Comparison of ENCODE assay signal across 11 cellular contexts in genomic region chr1:160578694-160579191, GRCh38. TPM values are rescaled to one million over a fixed set of nuclear protein-coding genes. Genes with fewer than 3 reads are reported as not detected.
DNase-seq lines count a peak whose midpoint lies in the region; ATAC-seq, FAIRE-seq and TF ChIP-seq lines count a peak whose summit lies in the region.
"Had no signal": no experiment of that assay in that cellular context is flagged by ENCODE, and none has a peak within 500 bp of the region (broad histone marks: within the 10 kb centered on the region; RNA-seq: fewer than 3 reads in every experiment).

No MANE protein-coding gene starts in this region.

- H3K36me3 Mint-ChIP-seq in activated naive CD8-positive, alpha-beta T cell = peaks cover 8% of the 10 kb centered on the region
- H3K36me3 Mint-ChIP-seq in naive thymus-derived CD4-positive, alpha-beta T cell = peaks cover 4 to 24% (median 7%) of the 10 kb centered on the region in 5 donors

- H3K9me3 ChIP-seq in BLaER1 = peaks cover 18% of the 10 kb centered on the region
- no peaks in the 10 kb centered on the region for H3K9me3 ChIP-seq in naive thymus-derived CD4-positive, alpha-beta T cell (ENCODE audit: control insufficient read depth in 2 of 3, low read length in 3 of 3)

- H3K4me3 Mint-ChIP-seq in activated naive CD8-positive, alpha-beta T cell = peak overlapping the region; percentile 87
- H3K4me3 Mint-ChIP-seq in naive thymus-derived CD4-positive, alpha-beta T cell = peak overlapping the region; percentile 84 to 97 (median 95)

- TF ChIP-seq POLR2A in GM12891 (IDR thresholded peaks at IDR 0.05; ENCODE audit: low read depth, low read length) = no peak

- intact Hi-C loops in naive thymus-derived CD4-positive, alpha-beta T cell (cut with micrococcal nuclease) = loop anchor here (1.0 to 2.0 kb wide), 4 partner anchors 18 to 235 kb away; partner anchors contain the start of genes COPA (in 1 of the 2) and NCSTN (in 1 of the 2)

- peak overlapping the region; percentile 98 for H3K27ac Mint-ChIP-seq in activated naive CD8-positive, alpha-beta T cell
- H3K27ac Mint-ChIP-seq in naive thymus-derived CD4-positive, alpha-beta T cell = peak overlapping the region; percentile 91 to 99 (median 96)

- peak overlapping the region; percentile 48 for H3K4me3 ChIP-seq in BLaER1
- H3K4me3 ChIP-seq in naive thymus-derived CD4-positive, alpha-beta T cell (ENCODE audit: low read length) = peak overlapping the region; percentile 66

- peaks cover 40% of the 10 kb centered on the region for H3K4me1 ChIP-seq in BLaER1
- H3K4me1 ChIP-seq in naive thymus-derived CD4-positive, alpha-beta T cell (ENCODE audit: control insufficient read depth in 2 of 2, insufficient read depth in 2 of 2, low read length in 2 of 2) = peaks cover 38 to 65% of the 10 kb centered on the region in 2 donors

- H4K20me1 ChIP-seq in BLaER1 = no peaks in the 10 kb centered on the region

- no peak for ATAC-seq in naive thymus-derived CD4-positive, alpha-beta T cell
- no peak for ATAC-seq in HG03159 (IDR thresholded peaks at IDR 0.05; ENCODE audit: unreplicated experiment)
- ATAC-seq in GM18873 (IDR thresholded peaks at IDR 0.05; ENCODE audit: low FRiP score, unreplicated experiment) = no peak

- H3K27me3 Mint-ChIP-seq in activated naive CD8-positive, alpha-beta T cell = no peaks in the 10 kb centered on the region
- H3K27me3 Mint-ChIP-seq in naive thymus-derived CD4-positive, alpha-beta T cell = no peaks in the 10 kb centered on the region

- H3K9ac ChIP-seq in BLaER1 = peak overlapping the region; percentile 58

- no peaks in the 10 kb centered on the region for H3K9me3 Mint-ChIP-seq in activated naive CD8-positive, alpha-beta T cell (ENCODE audit: low read depth)
- H3K9me3 Mint-ChIP-seq in naive thymus-derived CD4-positive, alpha-beta T cell = peaks cover 0 to 14% (median 2%) of the 10 kb centered on the region in 11 donors

- FAIRE-seq in GM12891 (lab: Jason Lieb, UNC) = peak; percentile 9
- FAIRE-seq: colon had no signal

- H3K4me2 ChIP-seq in BLaER1 = peak overlapping the region; percentile 74

- H3K27me3 ChIP-seq in BLaER1 = no peaks in the 10 kb centered on the region
- H3K27me3 ChIP-seq in naive thymus-derived CD4-positive, alpha-beta T cell (ENCODE audit: control insufficient read depth in 2 of 2, insufficient read depth in 2 of 2, low read length in 2 of 2) = no peaks in the 10 kb centered on the region

- peak overlapping the region; percentile 79 for H3K27ac ChIP-seq in BLaER1
- H3K27ac ChIP-seq in naive thymus-derived CD4-positive, alpha-beta T cell (ENCODE audit: low read depth, low read length) = peak overlapping the region; percentile 79

- peaks cover 92% of the 10 kb centered on the region for H3K4me1 Mint-ChIP-seq in activated naive CD8-positive, alpha-beta T cell (ENCODE audit: low read depth)
- peaks cover 50 to 92% (median 83%) of the 10 kb centered on the region in 7 donors for H3K4me1 Mint-ChIP-seq in naive thymus-derived CD4-positive, alpha-beta T cell

- H3K36me3 ChIP-seq in BLaER1 = no peaks in the 10 kb centered on the region
- H3K36me3 ChIP-seq in naive thymus-derived CD4-positive, alpha-beta T cell (ENCODE audit: control insufficient read depth in 2 of 3, insufficient read depth in 3 of 3, low read length in 3 of 3) = no peaks in the 10 kb centered on the region

- CTCF ChIA-PET in naive thymus-derived CD4-positive, alpha-beta T cell (lab: Charles Lee) = interaction anchor here (0.6 to 2.0 kb wide), 5 partner anchors 22 to 60 kb away, joined by 3 to 10 read pairs (median 5); no protein-coding TSS in a partner anchor

- POLR2A ChIA-PET in naive thymus-derived CD4-positive, alpha-beta T cell (lab: Charles Lee) = interaction anchor here (0.7 to 7.3 kb wide), 11 partner anchors 9 to 141 kb away, joined by 3 to 70 read pairs (median 4); partner anchors contain the start of gene SLAMF6

- DNase-seq in GM12891 (ENCODE audit: insufficient read length, low spot score) (no peak), NCI-H524 treated with DMSO at 0.1 percent for 48 hours (lab: John Stamatoyannopoulos, UW) (no peak), NCI-H1417 treated with DMSO at 0.1 percent for 48 hours (lab: John Stamatoyannopoulos, UW) (no peak)
- no peak for DNase-seq in naive thymus-derived CD4-positive, alpha-beta T cell
- DNase-seq: IMR-90, NCI-H2227 treated with DMSO at 0.1 percent for 48 hours had no signal

TF ChIP-seq in GM12891, 5 proteins besides CTCF, POLR2A, EP300 and RAD21:
- no peak for TF ChIP-seq TAF1 (IDR thresholded peaks at IDR 0.05; ENCODE audit: low read depth, low read length)
- no peak for TF ChIP-seq SPI1 (IDR thresholded peaks at IDR 0.05; ENCODE audit: low read depth, low read length)
- no peak for TF ChIP-seq POU2F2 (IDR thresholded peaks at IDR 0.05; ENCODE audit: low read depth, low read length)
- no peak for TF ChIP-seq PAX5 (IDR thresholded peaks at IDR 0.05; ENCODE audit: insufficient read depth, low read length, severe bottlenecking)
- TF ChIP-seq POLR2AphosphoS5 (IDR thresholded peaks at IDR 0.05; ENCODE audit: low read depth, low read length) = no peak
TF ChIP-seq in GM12891: peak in this region for 0.

RNA-seq across cellular contexts. Expression of gene CD84, which starts 0.6 kb away (rescaled TPM):
- polyA plus RNA-seq in GM12891 (2012; ENCODE audit: low read depth, missing spikeins) = 14.9 TPM
- 10 to 100 TPM; 25.1 to 40.7 (median 32.3) TPM for total RNA-seq in naive thymus-derived CD4-positive, alpha-beta T cell
- polyA plus RNA-seq in naive thymus-derived CD4-positive, alpha-beta T cell = 10 to 100 TPM in 1 of 2 donors, 1 to 10 TPM in 1; 7.4 to 11.3 TPM
- total RNA-seq: IMR-90 had no signal
- polyA plus RNA-seq: IMR-90 had no signal

RNA-seq across cellular contexts. Expression of gene SLAMF6, which starts 55.7 kb away (rescaled TPM):
- 36.4 TPM for polyA plus RNA-seq in GM12891 (2012; ENCODE audit: low read depth, missing spikeins)
- 10 to 100 TPM; 17.8 to 48.5 (median 40.5) TPM for total RNA-seq in naive thymus-derived CD4-positive, alpha-beta T cell
- 10 to 100 TPM; 61.1 to 62.6 TPM for polyA plus RNA-seq in naive thymus-derived CD4-positive, alpha-beta T cell
- total RNA-seq: IMR-90 had no signal
- polyA plus RNA-seq: IMR-90 had no signal
